In the genomic region with DNA sequence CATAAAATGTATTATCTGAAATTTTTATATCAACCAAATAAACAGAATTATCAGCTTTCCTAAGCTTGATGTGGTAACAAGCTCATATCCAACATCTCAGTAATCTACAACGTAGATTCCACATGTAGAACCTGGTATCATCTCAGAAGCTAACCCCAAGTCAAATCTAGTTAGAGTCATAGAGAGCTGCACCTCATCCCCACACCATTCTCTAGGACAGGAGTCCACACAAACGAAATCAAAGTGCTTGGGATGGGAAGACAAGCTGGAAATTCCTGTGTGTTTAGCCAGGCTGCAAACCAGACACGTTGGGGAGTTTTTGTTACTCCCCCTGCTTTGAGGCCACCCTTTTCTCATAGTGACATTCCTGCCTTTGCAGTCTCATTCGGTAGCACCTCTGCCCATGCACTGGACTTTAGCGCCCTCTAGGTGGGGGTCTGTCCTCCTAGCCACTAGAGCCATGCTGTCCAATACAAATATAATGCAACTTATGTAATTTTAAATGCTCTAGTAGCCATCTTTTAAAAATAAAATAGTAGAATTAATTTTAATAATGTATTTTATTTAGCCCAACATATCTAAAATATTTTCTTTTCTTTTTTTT, we compare ENCODE assay signal across 8 cellular contexts. TPM values are rescaled to one million over a fixed set of nuclear protein-coding genes. Genes with fewer than 3 reads are reported as not detected.
DNase-seq lines count a peak whose midpoint lies in the region; ATAC-seq and TF ChIP-seq lines count a peak whose summit lies in the region.

No MANE protein-coding gene starts in this region.

- TF ChIP-seq CTCF in MCF 10A (IDR thresholded peaks at IDR 0.05; ENCODE audit: unreplicated experiment) (peak; percentile 62), breast epithelium (IDR thresholded peaks at IDR 0.05) (peak in 1 of 3 donors; percentile 30)
- peak; percentile 50 for TF ChIP-seq CTCF in activated CD8-positive, alpha-beta T cell treated with anti-CD3 and anti-CD28 coated beads for 36 hours (IDR thresholded peaks at IDR 0.05)

- H3K4me1 Mint-ChIP-seq in MCF 10A (ENCODE audit: insufficient read depth, unreplicated experiment): no peaks in the 10 kb centered on the region
- H3K4me1 Mint-ChIP-seq in activated CD8-positive, alpha-beta T cell treated with anti-CD3 and anti-CD28 coated beads for 36 hours (ENCODE audit: low read depth): no peaks in the 10 kb centered on the region

- DNase-seq in MCF 10A (ENCODE audit: unreplicated experiment) (peak; percentile 69), breast epithelium (ENCODE audit: low spot score in 2 of 2) (no peak), NCI-H2227 treated with DMSO at 0.1 percent for 48 hours (lab: John Stamatoyannopoulos, UW) (peak; percentile 29), hippocampal formation (lab: John Stamatoyannopoulos, UW) (peak; percentile 25 to 27), substantia nigra (lab: John Stamatoyannopoulos, UW) (peak in 35 of 49 donors; percentile 5 to 71 (median 42))
- peak; percentile 65 for DNase-seq in activated CD8-positive, alpha-beta T cell treated with anti-CD3 and anti-CD28 coated beads for 36 hours
- no peak for DNase-seq in activated effector memory CD4-positive, alpha-beta T cell treated with anti-CD3 and anti-CD28 coated beads, Interleukin-2, amount 50 U/mL, for 16 hours

- ATAC-seq in HG02610 (IDR thresholded peaks at IDR 0.05; ENCODE audit: unreplicated experiment): peak; percentile 61
- ATAC-seq in activated CD8-positive, alpha-beta T cell treated with anti-CD3 and anti-CD28 coated beads for 36 hours: peak; percentile 51

- no peaks in the 10 kb centered on the region for H3K9me3 ChIP-seq in breast epithelium

- no peaks in the 10 kb centered on the region for H3K27me3 ChIP-seq in breast epithelium

- no peak for TF ChIP-seq POLR2A in breast epithelium (IDR thresholded peaks at IDR 0.05)

- no TSS peak for BruUV-seq in MCF 10A (replicated peaks; lab: Mats Ljungman, UMichigan)

- POLR2A ChIA-PET in MCF 10A (lab: Yijun Ruan, JAX): interaction anchor here (1.0 kb wide), 1 partner anchor 1176 kb away, joined by 3 read pairs; no protein-coding TSS in a partner anchor
- POLR2A ChIA-PET in activated CD8-positive, alpha-beta T cell treated with anti-CD3 and anti-CD28 coated beads for 36 hours (lab: Charles Lee): no interaction called here

- no peaks in the 10 kb centered on the region for H3K4me1 ChIP-seq in breast epithelium

- H3K36me3 Mint-ChIP-seq in MCF 10A (ENCODE audit: insufficient read depth, unreplicated experiment): peaks cover 4% of the 10 kb centered on the region
- H3K36me3 Mint-ChIP-seq in activated CD8-positive, alpha-beta T cell treated with anti-CD3 and anti-CD28 coated beads for 36 hours (ENCODE audit: low read depth): no peaks in the 10 kb centered on the region

- intact Hi-C loops in MCF 10A (cut with micrococcal nuclease): loop anchor here (1.0 to 10.0 kb wide), 4 partner anchors 249 to 1175 kb away; no protein-coding TSS in a partner anchor
- intact Hi-C loops in breast epithelium (cut with DNase I; ENCODE audit: low total_unique reads): no loop called here
- intact Hi-C loops in activated CD8-positive, alpha-beta T cell treated with anti-CD3 and anti-CD28 coated beads for 36 hours (cut with micrococcal nuclease): loop anchor here (5.0 kb wide), 1 partner anchor 1114 kb away; no protein-coding TSS in a partner anchor

- H3K27me3 Mint-ChIP-seq in MCF 10A (ENCODE audit: insufficient read depth, unreplicated experiment): peaks cover 31% of the 10 kb centered on the region
- H3K27me3 Mint-ChIP-seq in activated CD8-positive, alpha-beta T cell treated with anti-CD3 and anti-CD28 coated beads for 36 hours: peaks cover 21% of the 10 kb centered on the region

- H3K27ac Mint-ChIP-seq in MCF 10A (ENCODE audit: low read depth, unreplicated experiment): no peak overlapping the region
- no peak overlapping the region for H3K27ac Mint-ChIP-seq in activated CD8-positive, alpha-beta T cell treated with anti-CD3 and anti-CD28 coated beads for 36 hours

- H3K4me3 ChIP-seq in breast epithelium: no peak overlapping the region

- no peak overlapping the region for H3K4me3 Mint-ChIP-seq in MCF 10A (ENCODE audit: unreplicated experiment)
- H3K4me3 Mint-ChIP-seq in activated CD8-positive, alpha-beta T cell treated with anti-CD3 and anti-CD28 coated beads for 36 hours: no peak overlapping the region

- CTCF ChIA-PET in MCF 10A (lab: Yijun Ruan, JAX): interaction anchor here (0.6 to 3.9 kb wide), 25 partner anchors 10 to 1684 kb away, joined by 3 to 20 read pairs (median 3); no protein-coding TSS in a partner anchor
- CTCF ChIA-PET in activated CD8-positive, alpha-beta T cell treated with anti-CD3 and anti-CD28 coated beads for 36 hours (lab: Charles Lee): interaction anchor here (0.7 to 5.4 kb wide), 6 partner anchors 10 to 1189 kb away, joined by 3 to 39 read pairs (median 6); no protein-coding TSS in a partner anchor

- H3K27ac ChIP-seq in breast epithelium (no peak overlapping the region), substantia nigra (ENCODE audit: low read depth, low read length, poor library complexity, severe bottlenecking) (no peak overlapping the region)

- H3K9me3 Mint-ChIP-seq in MCF 10A (ENCODE audit: unreplicated experiment): no peaks in the 10 kb centered on the region
- no peaks in the 10 kb centered on the region for H3K9me3 Mint-ChIP-seq in activated CD8-positive, alpha-beta T cell treated with anti-CD3 and anti-CD28 coated beads for 36 hours

- no peaks in the 10 kb centered on the region for H3K36me3 ChIP-seq in breast epithelium

RNA-seq across cellular contexts. Expression of a gene that starts 28.1 kb away (rescaled TPM):
- 16.5 and 22.2 TPM in 2 replicates for total RNA-seq in MCF 10A (2022)
- total RNA-seq in breast epithelium: 10 to 100 TPM in 1 of 3 donors, 1 to 10 TPM in 2; 2.3 to 12.2 (median 8.2) TPM
- total RNA-seq in activated CD8-positive, alpha-beta T cell treated with anti-CD3 and anti-CD28 coated beads for 36 hours: under 1 TPM in 1 of 2 experiments, not detected in 1; 0.14 TPM

Comparison
In these comparisons a context has a peak if more than half of its experiments do, and no peak if none do; other contexts are left out.
1. DNase-seq: peak in MCF 10A (single experiment), NCI-H2227 treated with DMSO at 0.1 percent for 48 hours (single experiment), activated CD8-positive, alpha-beta T cell treated with anti-CD3 and anti-CD28 coated beads for 36 hours (single experiment), hippocampal formation (2 of 2) and substantia nigra (35 of 49); none in breast epithelium (0 of 2) and activated effector memory CD4-positive, alpha-beta T cell treated with anti-CD3 and anti-CD28 coated beads, Interleukin-2, amount 50 U/mL, for 16 hours (single experiment).